13 cellular contexts compared by ENCODE assay signal in genomic region chr15:77037475-77038209, GRCh38. TPM values are rescaled to one million over a fixed set of nuclear protein-coding genes. Genes with fewer than 3 reads are reported as not detected.
DNase-seq lines count a peak whose midpoint lies in the region; ATAC-seq and TF ChIP-seq lines count a peak whose summit lies in the region.
"Had no signal": no experiment of that assay in that cellular context is flagged by ENCODE, and none has a peak within 500 bp of the region (broad histone marks: within the 10 kb centered on the region; RNA-seq: fewer than 3 reads in every experiment).

No MANE protein-coding gene starts in this region.

- TF ChIP-seq CTCF in upper lobe of right lung (IDR thresholded peaks at IDR 0.05): no peak

- no peaks in the 10 kb centered on the region for H3K9me3 ChIP-seq in right cardiac atrium (ENCODE audit: control insufficient read depth, low read length)
- no peaks in the 10 kb centered on the region for H3K9me3 ChIP-seq in upper lobe of right lung
- H3K9me3 ChIP-seq: body of pancreas had no signal

- H3K27ac ChIP-seq in right cardiac atrium (ENCODE audit: low read length) (no peak overlapping the region), upper lobe of right lung (no peak overlapping the region)
- H3K27ac ChIP-seq: body of pancreas had no signal

- ATAC-seq in right cardiac atrium: peak in 1 of 2 donors; percentile 6
- ATAC-seq in Right ventricle myocardium inferior: no peak
- peak in 1 of 2 donors; percentile 34 for ATAC-seq in naive thymus-derived CD8-positive, alpha-beta T cell
- ATAC-seq in upper lobe of right lung: no peak
- ATAC-seq in GM18505 (IDR thresholded peaks at IDR 0.05; ENCODE audit: unreplicated experiment): no peak
- ATAC-seq: body of pancreas had no signal

- no peaks in the 10 kb centered on the region for H3K27me3 Mint-ChIP-seq in activated naive CD4-positive, alpha-beta T cell treated with anti-CD3 and anti-CD28 coated beads, Interleukin-2, amount 50 U/mL, for 24 hours
- no peaks in the 10 kb centered on the region for H3K27me3 Mint-ChIP-seq in naive thymus-derived CD8-positive, alpha-beta T cell

- peaks cover 5% of the 10 kb centered on the region for H3K4me1 Mint-ChIP-seq in activated naive CD4-positive, alpha-beta T cell treated with anti-CD3 and anti-CD28 coated beads, Interleukin-2, amount 50 U/mL, for 24 hours
- H3K4me1 Mint-ChIP-seq in naive thymus-derived CD8-positive, alpha-beta T cell: peaks cover 7 to 31% (median 17%) of the 10 kb centered on the region in 4 donors

- DNase-seq in right cardiac atrium (peak; percentile 6 to 53 (median 52)), Right ventricle myocardium inferior (ENCODE audit: missing footprints) (no peak), upper lobe of right lung (peak; percentile 63), HuH-7 (ENCODE audit: low spot score) (no peak), SW480 (ENCODE audit: low spot score) (no peak)
- DNase-seq in naive thymus-derived CD8-positive, alpha-beta T cell: peak in 3 of 10 donors; percentile 4 to 53 (median 15)
- DNase-seq: activated CD4-positive, alpha-beta T cell treated with anti-CD3 and anti-CD28 coated beads, Interleukin-2, amount 50 U/mL, for 4 hours; erythroblast had no signal

- WGBS in right cardiac atrium: 90% methylated on average over 11 of the region's 11 CpGs

- POLR2A ChIA-PET in naive thymus-derived CD8-positive, alpha-beta T cell (lab: Charles Lee): no interaction called here

- no peaks in the 10 kb centered on the region for H3K9me3 Mint-ChIP-seq in activated naive CD4-positive, alpha-beta T cell treated with anti-CD3 and anti-CD28 coated beads, Interleukin-2, amount 50 U/mL, for 24 hours
- H3K9me3 Mint-ChIP-seq in naive thymus-derived CD8-positive, alpha-beta T cell: peaks cover 0 to 33% (median 0%) of the 10 kb centered on the region in 9 donors

- H3K36me3 Mint-ChIP-seq in activated naive CD4-positive, alpha-beta T cell treated with anti-CD3 and anti-CD28 coated beads, Interleukin-2, amount 50 U/mL, for 24 hours: peaks cover 14% of the 10 kb centered on the region
- peaks cover 0 to 24% (median 15%) of the 10 kb centered on the region in 3 donors for H3K36me3 Mint-ChIP-seq in naive thymus-derived CD8-positive, alpha-beta T cell

- intact Hi-C loops in right cardiac atrium (cut with DNase I): no loop called here
- intact Hi-C loops in Right ventricle myocardium inferior (cut with DNase I): no loop called here
- intact Hi-C loops in upper lobe of right lung (cut with DNase I): loop anchor here (10.0 kb wide), 1 partner anchor 507 kb away; no protein-coding TSS in a partner anchor

- H3K27ac Mint-ChIP-seq in activated naive CD4-positive, alpha-beta T cell treated with anti-CD3 and anti-CD28 coated beads, Interleukin-2, amount 50 U/mL, for 24 hours: peak overlapping the region; percentile 82
- peak overlapping the region; percentile 15 to 91 (median 74) for H3K27ac Mint-ChIP-seq in naive thymus-derived CD8-positive, alpha-beta T cell

- no peak overlapping the region for H3K4me3 Mint-ChIP-seq in activated naive CD4-positive, alpha-beta T cell treated with anti-CD3 and anti-CD28 coated beads, Interleukin-2, amount 50 U/mL, for 24 hours
- peak overlapping the region in 3 of 10 donors; percentile 39 to 59 (median 52) for H3K4me3 Mint-ChIP-seq in naive thymus-derived CD8-positive, alpha-beta T cell

- no peak for TF ChIP-seq POLR2A in GM18505 (IDR thresholded peaks at IDR 0.05; ENCODE audit: borderline replicate concordance, extremely low read depth, insufficient read depth, insufficient read length)

- no peaks in the 10 kb centered on the region for H3K27me3 ChIP-seq in right cardiac atrium (ENCODE audit: control insufficient read depth, insufficient read depth)
- no peaks in the 10 kb centered on the region for H3K27me3 ChIP-seq in upper lobe of right lung
- H3K27me3 ChIP-seq: BLaER1 treated with 17β-estradiol and CSF1 and Interleukin-3, amounts not matched to agents 10 nM and 100 nM; body of pancreas had no signal

- peaks cover 18% of the 10 kb centered on the region for H3K36me3 ChIP-seq in upper lobe of right lung

- no peak overlapping the region for H3K4me3 ChIP-seq in right cardiac atrium (ENCODE audit: low read length)
- no peak overlapping the region for H3K4me3 ChIP-seq in upper lobe of right lung
- H3K4me3 ChIP-seq: body of pancreas had no signal

- H3K4me1 ChIP-seq in right cardiac atrium (ENCODE audit: control insufficient read depth, insufficient read depth, low read length): no peaks in the 10 kb centered on the region
- H3K4me1 ChIP-seq in upper lobe of right lung: no peaks in the 10 kb centered on the region
- H3K4me1 ChIP-seq: body of pancreas had no signal

RNA-seq across cellular contexts. Expression of gene TSPAN3, which starts 33.3 kb away (rescaled TPM):
- total RNA-seq in right cardiac atrium (100 to 1,000 TPM; 124 to 135 (median 127) TPM), Right ventricle myocardium inferior (98.3 TPM), upper lobe of right lung (359 TPM)
- polyA plus RNA-seq in right cardiac atrium: 129 TPM
- total RNA-seq in naive thymus-derived CD8-positive, alpha-beta T cell: 10 to 100 TPM; 36.6 to 36.8 TPM
- polyA plus RNA-seq in naive thymus-derived CD8-positive, alpha-beta T cell: 100 to 1,000 TPM in 2 of 3 donors, 10 to 100 TPM in 1; 87.9 to 120 (median 115) TPM

RNA-seq across cellular contexts. Expression of gene PSTPIP1, which starts 42.7 kb away (rescaled TPM):
- 1 to 10 TPM; 2.9 to 6.0 (median 5.5) TPM for total RNA-seq in right cardiac atrium
- polyA plus RNA-seq in right cardiac atrium: 1.9 TPM
- 4.5 TPM for total RNA-seq in Right ventricle myocardium inferior
- 100 to 1,000 TPM; 118 to 124 TPM for total RNA-seq in naive thymus-derived CD8-positive, alpha-beta T cell
- polyA plus RNA-seq in naive thymus-derived CD8-positive, alpha-beta T cell: 10 to 100 TPM; 34.0 to 50.6 (median 41.8) TPM
- total RNA-seq in upper lobe of right lung: 16.0 TPM
- total RNA-seq: M059J had no signal

Comparison
In these comparisons a context has a peak if more than half of its experiments do, and no peak if none do; other contexts are left out.
1. DNase-seq: peak in right cardiac atrium (3 of 3) and upper lobe of right lung (single experiment); none in Right ventricle myocardium inferior (single experiment), HuH-7 (single experiment) and SW480 (single experiment).